8 cellular contexts compared by ENCODE assay signal in the genomic region with DNA sequence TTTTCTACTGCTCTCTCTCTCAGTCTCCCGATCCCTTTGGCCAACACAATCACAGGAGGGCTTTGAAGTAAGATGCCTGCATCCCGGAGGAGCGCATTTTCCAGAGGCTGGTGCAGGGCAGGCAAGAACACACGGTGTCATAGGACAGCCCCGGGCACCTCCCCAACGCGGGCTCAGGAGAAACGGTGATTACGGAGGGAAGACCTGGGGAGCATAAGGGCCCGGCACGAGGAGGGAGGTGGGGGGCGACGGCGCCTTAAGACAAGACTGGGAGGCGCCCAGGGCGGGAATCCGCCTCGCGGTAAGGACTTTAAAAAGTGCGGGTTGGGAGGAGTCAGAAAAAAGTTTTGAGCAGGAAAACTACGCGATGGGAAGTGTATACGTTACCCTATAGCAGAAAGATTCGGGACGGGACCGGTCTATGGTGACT. TPM values are rescaled to one million over a fixed set of nuclear protein-coding genes. Genes with fewer than 3 reads are reported as not detected.
DNase-seq lines count a peak whose midpoint lies in the region; TF ChIP-seq lines count a peak whose summit lies in the region.

No MANE protein-coding gene starts in this region.

- H3K9ac ChIP-seq in skeletal muscle tissue (ENCODE audit: low read depth in 1 of 3, low read length in 3 of 3), result peak overlapping the region; percentile 75 to 78 (median 76)

- TF ChIP-seq CTCF in adrenal gland (IDR thresholded peaks at IDR 0.05), result no peak

- H3K27ac ChIP-seq in adrenal gland (peak overlapping the region in 4 of 5 donors; percentile 67 to 80 (median 72)), skeletal muscle tissue (ENCODE audit: low read depth, low read length) (peak overlapping the region; percentile 47)

- intact Hi-C loops in adrenal gland (cut with DNase I), result no loop called here

- peaks cover 7 to 8% of the 10 kb centered on the region in 2 donors for H3K4me1 ChIP-seq in adrenal gland (replicated peaks in 1 of 2)
- peaks cover 0 to 3% (median 2%) of the 10 kb centered on the region in 3 donors for H3K4me1 ChIP-seq in skeletal muscle tissue (ENCODE audit: control insufficient read depth in 3 of 3, insufficient read depth in 3 of 3, low read length in 3 of 3)

- peak overlapping the region; percentile 47 to 88 (median 80) for H3K4me3 ChIP-seq in adrenal gland
- peak overlapping the region; percentile 80 for H3K4me3 ChIP-seq in iPS-11a (ENCODE audit: low read depth, low read length)
- peak overlapping the region; percentile 70 to 90 (median 79) for H3K4me3 ChIP-seq in skeletal muscle tissue (ENCODE audit: low read length in 3 of 3)

- no peaks in the 10 kb centered on the region for H3K27me3 ChIP-seq in adrenal gland
- H3K27me3 ChIP-seq in skeletal muscle tissue (ENCODE audit: control insufficient read depth in 3 of 3, insufficient read depth in 3 of 3, low read length in 3 of 3), result no peaks in the 10 kb centered on the region

- WGBS in adrenal gland, 4 donors, result 0 to 1% (median 0%) methylated on average over 26 of the region's 26 CpGs

- H3K9me3 ChIP-seq in adrenal gland (replicated peaks in 1 of 3) (peaks cover 0 to 4% (median 0%) of the 10 kb centered on the region in 3 donors), skeletal muscle tissue (ENCODE audit: control insufficient read depth in 3 of 3, low read length in 3 of 3) (no peaks in the 10 kb centered on the region)

- in situ Hi-C loops in G401 (cut with HindIII; ENCODE audit: low sequenced_read_pairs), result no loop called here

- DNase-seq in G401 (ENCODE audit: low spot score) (peak; percentile 41), H4 (ENCODE audit: low spot score) (peak; percentile 34), NCI-H146 treated with DMSO at 0.1 percent for 48 hours (lab: John Stamatoyannopoulos, UW; ENCODE audit: unreplicated experiment) (peak; percentile 35), adrenal gland (peak; percentile 26 to 59 (median 38)), NCI-H2196 (lab: John Stamatoyannopoulos, UW; ENCODE audit: unreplicated experiment) (no peak), NCI-H187 treated with DMSO at 0.1 percent for 48 hours (lab: John Stamatoyannopoulos, UW) (no peak)

- TF ChIP-seq POLR2A in adrenal gland (IDR thresholded peaks at IDR 0.05), result no peak

- H3K36me3 ChIP-seq in adrenal gland (replicated peaks in 1 of 2) (no peaks in the 10 kb centered on the region), skeletal muscle tissue (ENCODE audit: control insufficient read depth in 3 of 3, insufficient read depth in 3 of 3, low read length in 3 of 3) (no peaks in the 10 kb centered on the region)

RNA-seq across cellular contexts. Expression of a gene that starts 18.7 kb away (rescaled TPM):
- total RNA-seq in G401 (2014; rRNA removed; shearing (Covaris generic)), result 1.2 and 1.8 TPM in 2 replicates
- 7.3 and 7.6 TPM in 2 replicates for total RNA-seq in H4 (2014; rRNA removed; shearing (Covaris generic))
- 1 to 10 TPM; 2.2 to 9.0 (median 4.8) TPM for total RNA-seq in adrenal gland
- polyA plus RNA-seq in adrenal gland, result 1 to 10 TPM; 2.6 to 4.7 (median 4.0) TPM
- 2.1 TPM for total RNA-seq in skeletal muscle tissue

RNA-seq across cellular contexts. Expression of a gene that starts 20.7 kb away (rescaled TPM):
- 6.3 and 11.6 TPM in 2 replicates for total RNA-seq in G401 (2014; rRNA removed; shearing (Covaris generic))
- 15.5 and 17.1 TPM in 2 replicates for total RNA-seq in H4 (2014; rRNA removed; shearing (Covaris generic))
- total RNA-seq in adrenal gland (10 to 100 TPM in 5 of 8 donors, 1 to 10 TPM in 3; 4.2 to 29.3 (median 12.6) TPM), skeletal muscle tissue (6.8 TPM)
- polyA plus RNA-seq in adrenal gland, result 10 to 100 TPM in 1 of 3 donors, 1 to 10 TPM in 2; 2.3 to 13.1 (median 4.3) TPM

RNA-seq across cellular contexts. Expression of a gene that starts 44.5 kb away (rescaled TPM):
- total RNA-seq in G401 (2014; rRNA removed; shearing (Covaris generic)), result not detected in 2 replicates
- 5.0 and 6.8 TPM in 2 replicates for total RNA-seq in H4 (2014; rRNA removed; shearing (Covaris generic))
- total RNA-seq in adrenal gland, result 10 to 100 TPM in 5 of 8 donors, 1 to 10 TPM in 3; 6.5 to 21.3 (median 12.5) TPM
- 10 to 100 TPM in 1 of 3 donors, 1 to 10 TPM in 2; 4.0 to 11.6 (median 8.1) TPM for polyA plus RNA-seq in adrenal gland
- total RNA-seq in skeletal muscle tissue, result 6.3 TPM

Comparison
In these comparisons a context has a peak if more than half of its experiments do, and no peak if none do; other contexts are left out.
1. DNase-seq: peak in G401 (single experiment), H4 (single experiment), NCI-H146 treated with DMSO at 0.1 percent for 48 hours (single experiment) and adrenal gland (7 of 7); none in NCI-H2196 (single experiment) and NCI-H187 treated with DMSO at 0.1 percent for 48 hours (single experiment).
2. Peak in every context shown above with its lines, with median percentiles within 50 percentile points of each other: H3K4me3 ChIP-seq.